8 cellular contexts compared by ENCODE assay signal in genomic region chr1:65147424-65148177, GRCh38. TPM values are rescaled to one million over a fixed set of nuclear protein-coding genes. Genes with fewer than 3 reads are reported as not detected.
A peak's percentile ranks its signal among the peaks of the same experiment; 100 is the strongest.
DNase-seq lines count a peak whose midpoint lies in the region; ATAC-seq and TF ChIP-seq lines count a peak whose summit lies in the region.

No MANE protein-coding gene starts in this region.

- no peaks in the 10 kb centered on the region; the same call in 1 of the 2 replicates for H3K36me3 ChIP-seq in ES-I3 (ENCODE audit: insufficient read depth, low read length)

- H3K9me3 Mint-ChIP-seq in central memory CD8-positive, alpha-beta T cell, result no peaks in the 10 kb centered on the region

- peak overlapping the region; percentile 87 for H3K4me3 Mint-ChIP-seq in T-helper 17 cell
- H3K4me3 Mint-ChIP-seq in central memory CD8-positive, alpha-beta T cell, result peak overlapping the region; percentile 74

- no peak overlapping the region for H3K27ac Mint-ChIP-seq in T-helper 17 cell
- no peak overlapping the region for H3K27ac Mint-ChIP-seq in central memory CD8-positive, alpha-beta T cell (ENCODE audit: low read depth)

- no peaks in the 10 kb centered on the region for H3K27me3 ChIP-seq in HL-60 (ENCODE audit: insufficient read depth, poor library complexity, severe bottlenecking)

- peak overlapping the region; percentile 60 for H3K9ac ChIP-seq in ES-I3 (ENCODE audit: low read depth, low read length)

- H3K9me3 ChIP-seq in ES-I3 (ENCODE audit: control insufficient read depth, insufficient read depth, low read length) (no peaks in the 10 kb centered on the region), T-helper 17 cell (ENCODE audit: control insufficient read depth, low read length, poor library complexity, severe bottlenecking) (no peaks in the 10 kb centered on the region)

- peak; percentile 60 for ATAC-seq in GM21447 (IDR thresholded peaks at IDR 0.05; ENCODE audit: unreplicated experiment)
- ATAC-seq in T-helper 17 cell, result peak; percentile 61
- ATAC-seq in central memory CD8-positive, alpha-beta T cell (replicated peaks; ENCODE audit: extremely low read depth, poor library complexity, severe bottlenecking), result peak; percentile 54

- H3K4me1 ChIP-seq in ES-I3 (ENCODE audit: insufficient read depth, low read length), result peaks cover 8% of the 10 kb centered on the region

- peak overlapping the region; percentile 39 for H3K27ac ChIP-seq in HL-60 (replicated peaks)

- H3K27me3 Mint-ChIP-seq in T-helper 17 cell, result peaks cover 54% of the 10 kb centered on the region
- peaks cover 69% of the 10 kb centered on the region for H3K27me3 Mint-ChIP-seq in central memory CD8-positive, alpha-beta T cell

- H3K4me1 Mint-ChIP-seq in T-helper 17 cell, result peaks cover 12% of the 10 kb centered on the region
- no peaks in the 10 kb centered on the region for H3K4me1 Mint-ChIP-seq in central memory CD8-positive, alpha-beta T cell

- no peaks in the 10 kb centered on the region for H3K36me3 Mint-ChIP-seq in T-helper 17 cell (ENCODE audit: low read depth)
- H3K36me3 Mint-ChIP-seq in central memory CD8-positive, alpha-beta T cell (ENCODE audit: insufficient read depth), result no peaks in the 10 kb centered on the region

- H3K4me3 ChIP-seq in HL-60 (replicated peaks; ENCODE audit: insufficient read depth, low read length), result peak overlapping the region; percentile 93

- TF ChIP-seq CTCF in HL-60 (IDR thresholded peaks at IDR 0.05; ENCODE audit: insufficient read depth, low read length), result no peak

- DNase-seq in HL-60 (ENCODE audit: low read depth in 1 of 2, low spot score in 1 of 2) (peak in 1 of 2 experiments; percentile 30), T-helper 17 cell (no peak), kidney tubule cell (ENCODE audit: low spot score) (peak; percentile 80)
- no peak for DNase-seq in central memory CD8-positive, alpha-beta T cell (ENCODE audit: low spot score in 2 of 2)
- DNase-seq in stimulated activated CD4-positive, alpha-beta T cell treated with anti-CD3 and anti-CD28 coated beads, Interleukin-2, amount 100 ng/mL, for 4 hours (ENCODE audit: low read depth), result peak; percentile 35
- no peak for DNase-seq in NK-92 treated with Interleukin-12 subunit alpha and Interleukin-12 subunit beta, amount 100 ng/mL, for 24 hours (lab: John Stamatoyannopoulos, UW)

RNA-seq across cellular contexts. Expression of gene AK4, which starts 0.4 kb away (rescaled TPM):
- total RNA-seq in T-helper 17 cell, result under 1 TPM; 0.05 to 0.07 TPM

Comparison
In these comparisons a context has a peak if more than half of its experiments do, and no peak if none do; other contexts are left out.
1. DNase-seq: peak in kidney tubule cell (single experiment) and stimulated activated CD4-positive, alpha-beta T cell treated with anti-CD3 and anti-CD28 coated beads, Interleukin-2, amount 100 ng/mL, for 4 hours (single experiment); none in T-helper 17 cell (0 of 3), central memory CD8-positive, alpha-beta T cell (0 of 2) and NK-92 treated with Interleukin-12 subunit alpha and Interleukin-12 subunit beta, amount 100 ng/mL, for 24 hours (single experiment).
2. Peak in every context shown above with its lines, with median percentiles within 50 percentile points of each other: ATAC-seq.